In the genomic region with DNA sequence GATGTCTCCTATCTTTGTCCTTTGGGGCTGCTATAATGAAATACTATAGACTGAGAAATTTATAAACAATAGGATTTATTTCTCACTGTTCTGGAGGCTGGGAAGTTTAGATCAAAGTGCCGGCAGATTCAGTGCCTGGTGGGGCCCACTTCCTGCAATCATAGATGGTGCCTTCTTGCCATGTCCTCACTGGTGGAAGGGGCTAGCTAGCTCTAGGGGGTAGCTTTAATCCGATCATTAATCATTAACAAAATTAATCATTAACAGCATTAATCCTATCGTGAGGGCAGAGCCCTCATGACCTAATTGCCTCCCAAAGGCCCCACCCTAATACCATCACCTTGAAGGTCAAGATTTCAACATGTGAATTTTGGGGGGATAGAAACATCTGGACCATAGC, we compare ENCODE assay signal across 25 cellular contexts.
A peak's percentile ranks its signal among the peaks of the same experiment; 100 is the strongest.
DNase-seq lines count a peak whose midpoint lies in the region; ATAC-seq, FAIRE-seq and TF ChIP-seq lines count a peak whose summit lies in the region.
"Had no signal": no experiment of that assay in that cellular context is flagged by ENCODE, and none has a peak within 500 bp of the region (broad histone marks: within the 10 kb centered on the region; RNA-seq: fewer than 3 reads in every experiment).

No MANE protein-coding gene starts in this region.

- CTCF ChIA-PET in HepG2 (lab: Yijun Ruan, JAX; ENCODE audit: low intra/inter-chr PET ratio, low total read pairs), result no interaction called here

- ATAC-seq in HepG2, result no peak; the same call in 2 of the 3 replicates
- no peak for ATAC-seq in Right ventricle myocardium inferior
- ATAC-seq: GM23338, SK-N-SH treated with all-trans-retinoic acid at 6 μM for 48 hours had no signal

- H3K27me3 ChIP-seq in SJCRH30 (no peaks in the 10 kb centered on the region), HepG2 (ENCODE audit: control insufficient read depth in 1 of 2, insufficient read depth in 2 of 2, low read length in 2 of 2) (no peaks in the 10 kb centered on the region), brain microvascular endothelial cell (replicated peaks) (no peaks in the 10 kb centered on the region)
- H3K27me3 ChIP-seq: Peyer's patch had no signal

- H3K79me2 ChIP-seq in HepG2 (ENCODE audit: insufficient read depth, low read length), result no peaks in the 10 kb centered on the region

- intact Hi-C loops in HepG2 (cut with micrococcal nuclease; ENCODE audit: unreplicated experiment) (loop anchor here (10.0 kb wide), 1 partner anchor 88 kb away; no protein-coding TSS in a partner anchor), Right ventricle myocardium inferior (cut with DNase I) (no loop called here)

- peaks cover 35% of the 10 kb centered on the region for H3K4me1 ChIP-seq in SJCRH30
- H3K4me1 ChIP-seq in HepG2 (ENCODE audit: insufficient read depth, low read length), result peaks cover 92% of the 10 kb centered on the region

- H3K4me2 ChIP-seq in HepG2 (ENCODE audit: low read depth, low read length), result peak overlapping the region; percentile 44
- H3K4me2 ChIP-seq: GM23338 had no signal

- no peak overlapping the region for H3K4me3 ChIP-seq in SJCRH30
- H3K4me3 ChIP-seq in HepG2 (replicated peaks in 1 of 3; ENCODE audit: insufficient read depth in 1 of 3, low read depth in 2 of 3, low read length in 3 of 3), result peak overlapping the region in 1 of 3 experiments; percentile 17; a peak in 1 of 6 replicates
- no peak overlapping the region for H3K4me3 ChIP-seq in brain microvascular endothelial cell (ENCODE audit: low read depth, low read length)
- H3K4me3 ChIP-seq: GM23338, K562, Peyer's patch had no signal

- H3K9me3 ChIP-seq in SJCRH30 (replicated peaks) (no peaks in the 10 kb centered on the region), HepG2 (ENCODE audit: low read length) (no peaks in the 10 kb centered on the region)
- H3K9me3 ChIP-seq: Peyer's patch had no signal

- TF ChIP-seq CTCF in HepG2 (CRISPR knock-in tag; IDR thresholded peaks at IDR 0.05) (no peak), GM13976 (IDR thresholded peaks at IDR 0.05; ENCODE audit: borderline replicate concordance, control extremely low read depth, extremely low read depth, insufficient read depth, missing control alignments) (no peak), brain microvascular endothelial cell (IDR thresholded peaks at IDR 0.05; ENCODE audit: low read depth, low read length, missing control alignments) (no peak)

- no peak overlapping the region for H3K9ac ChIP-seq in HepG2 (ENCODE audit: insufficient read depth, low read depth, low read length)

- no peaks in the 10 kb centered on the region for H3K36me3 ChIP-seq in SJCRH30
- no peaks in the 10 kb centered on the region for H3K36me3 ChIP-seq in HepG2 (replicated peaks in 1 of 2; ENCODE audit: control insufficient read depth in 1 of 2, insufficient read depth in 2 of 2, low read length in 2 of 2)
- H3K36me3 ChIP-seq in brain microvascular endothelial cell (replicated peaks), result no peaks in the 10 kb centered on the region
- H3K36me3 ChIP-seq: Peyer's patch had no signal

- no peak for TF ChIP-seq RAD21 in HepG2 (CRISPR knock-in tag; IDR thresholded peaks at IDR 0.05)

- H2AFZ ChIP-seq in HepG2 (ENCODE audit: low read length), result no peak overlapping the region
- H2AFZ ChIP-seq: GM23338 had no signal

- DNase-seq in NCI-H82 (lab: John Stamatoyannopoulos, UW) (peak; percentile 47), NCI-H82 treated with DMSO at 0.1 percent for 48 hours (lab: John Stamatoyannopoulos, UW; ENCODE audit: unreplicated experiment) (no peak), SJCRH30 (no peak), HepG2 (ENCODE audit: low spot score) (peak; percentile 45), GM13976 (ENCODE audit: low spot score) (no peak), Right ventricle myocardium inferior (ENCODE audit: missing footprints) (no peak), brain microvascular endothelial cell (no peak), NOMO-1 (lab: John Stamatoyannopoulos, UW; ENCODE audit: unreplicated experiment in 2 of 2) (no peak)
- DNase-seq: DMS79 treated with DMSO at 0.1 percent for 48 hours, GF-D8, H9, HFFc6, Kasumi-1, MV-4-11, NCI-H1105 treated with DMSO at 0.1 percent for 48 hours, NCI-H146, NCI-H1930, NCI-H446 treated with DMSO at 0.1 percent for 48 hours, NCI-H526, Peyer's patch had no signal

- FAIRE-seq in HepG2 (lab: Jason Lieb, UNC), result no peak
- FAIRE-seq: GM12891, K562 had no signal

- H3K27ac ChIP-seq in SJCRH30 (peak overlapping the region; percentile 89), HepG2 (ENCODE audit: extremely low read length, insufficient read depth, low read length) (peak overlapping the region; percentile 53), brain microvascular endothelial cell (no peak overlapping the region)
- H3K27ac ChIP-seq: 22Rv1 had no signal

- POLR2A ChIA-PET in HepG2 (lab: Yijun Ruan, JAX), result interaction anchor here (1.1 to 1.6 kb wide), 3 partner anchors 18 to 45 kb away, joined by 4 to 10 read pairs (median 7); no protein-coding TSS in a partner anchor

- in situ Hi-C loops in HepG2 (cut with HindIII; ENCODE audit: extremely low pct_ligation_motif_present, low pct_unique_long_range_greater_than_20kb), result no loop called here
- in situ Hi-C loops in GM13976 (cut with MboI; ENCODE audit: low sequenced_read_pairs, unreplicated experiment), result no loop called here
- in situ Hi-C loops in brain microvascular endothelial cell (cut with HindIII; ENCODE audit: low pct_ligation_motif_present, low sequenced_read_pairs), result no loop called here

- TF ChIP-seq EP300 in HepG2 (IDR thresholded peaks at IDR 0.05; ENCODE audit: low read depth in 2 of 2, low read length in 2 of 2) (0 out of 4 replicates have a peak, but pooled peaks of 1 of the 2 experiments have one; percentile 5), HepG2 (CRISPR knock-in tag; IDR thresholded peaks at IDR 0.05; ENCODE audit: borderline replicate concordance) (no peak)

- H4K20me1 ChIP-seq in HepG2 (ENCODE audit: insufficient read depth, low read length), result no peaks in the 10 kb centered on the region

- BruUV-seq in HepG2 (replicated peaks; lab: Mats Ljungman, UMichigan), result no TSS peak

- no peak for TF ChIP-seq POLR2A in HepG2 (IDR thresholded peaks at IDR 0.05; ENCODE audit: insufficient read depth in 1 of 2, low read depth in 2 of 2, low read length in 2 of 2)

- WGBS in HepG2 (ENCODE audit: low lambda C conversion rate), result 16% methylated on average over 3 of the region's 3 CpGs

TF ChIP-seq in HepG2, 621 proteins besides CTCF, POLR2A, EP300 and RAD21 (continues in another document):
- TF ChIP-seq SNRNP70 (IDR thresholded peaks at IDR 0.05; ENCODE audit: low read depth, low read length) (no peak), PCBP2 (optimal IDR thresholded peaks at IDR 0.05; ENCODE audit: low read depth, low read length, poor library complexity, severe bottlenecking) (no peak), ZBTB1 (CRISPR knock-in tag; IDR thresholded peaks at IDR 0.05; ENCODE audit: borderline replicate concordance) (no peak), CENPT (CRISPR knock-in tag; IDR thresholded peaks at IDR 0.05; ENCODE audit: low read depth) (no peak), SMAD1 (CRISPR knock-in tag; IDR thresholded peaks at IDR 0.05; ENCODE audit: borderline replicate concordance, low read depth) (no peak), RXRB (CRISPR knock-in tag; IDR thresholded peaks at IDR 0.05; ENCODE audit: borderline replicate concordance) (no peak), ZNF891 (CRISPR knock-in tag; IDR thresholded peaks at IDR 0.05) (no peak), NFATC3 (CRISPR knock-in tag; IDR thresholded peaks at IDR 0.05) (no peak), SOX5 (CRISPR knock-in tag; IDR thresholded peaks at IDR 0.05; ENCODE audit: borderline replicate concordance) (peak; percentile 34; the same call in 1 of the 2 replicates), ZGPAT (CRISPR knock-in tag; IDR thresholded peaks at IDR 0.05) (no peak), FOXK2 (IDR thresholded peaks at IDR 0.05) (no peak), ZKSCAN5 (CRISPR knock-in tag; IDR thresholded peaks at IDR 0.05) (no peak), KLF11 (CRISPR knock-in tag; IDR thresholded peaks at IDR 0.05) (no peak), ZNF770 (CRISPR knock-in tag; IDR thresholded peaks at IDR 0.05) (no peak)
- TF ChIP-seq, protein P1, sequence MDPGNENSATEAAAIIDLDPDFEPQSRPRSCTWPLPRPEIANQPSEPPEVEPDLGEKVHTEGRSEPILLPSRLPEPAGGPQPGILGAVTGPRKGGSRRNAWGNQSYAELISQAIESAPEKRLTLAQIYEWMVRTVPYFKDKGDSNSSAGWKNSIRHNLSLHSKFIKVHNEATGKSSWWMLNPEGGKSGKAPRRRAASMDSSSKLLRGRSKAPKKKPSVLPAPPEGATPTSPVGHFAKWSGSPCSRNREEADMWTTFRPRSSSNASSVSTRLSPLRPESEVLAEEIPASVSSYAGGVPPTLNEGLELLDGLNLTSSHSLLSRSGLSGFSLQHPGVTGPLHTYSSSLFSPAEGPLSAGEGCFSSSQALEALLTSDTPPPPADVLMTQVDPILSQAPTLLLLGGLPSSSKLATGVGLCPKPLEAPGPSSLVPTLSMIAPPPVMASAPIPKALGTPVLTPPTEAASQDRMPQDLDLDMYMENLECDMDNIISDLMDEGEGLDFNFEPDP (CRISPR knock-in tag; conservative IDR thresholded peaks at IDR 0.05), result no peak

Comparison
In these comparisons a context has a peak if more than half of its experiments do, and no peak if none do; other contexts are left out.
1. DNase-seq: peak in NCI-H82 (single experiment) and HepG2 (single experiment); none in NCI-H82 treated with DMSO at 0.1 percent for 48 hours (single experiment), SJCRH30 (0 of 2), GM13976 (single experiment), Right ventricle myocardium inferior (single experiment), brain microvascular endothelial cell (single experiment) and NOMO-1 (0 of 2).